ENCODE assay signal across 10 cellular contexts in genomic region chr13:50915562-50915961, GRCh38. TPM values are rescaled to one million over a fixed set of nuclear protein-coding genes. Genes with fewer than 3 reads are reported as not detected.
A peak's percentile ranks its signal among the peaks of the same experiment; 100 is the strongest.
DNase-seq lines count a peak whose midpoint lies in the region; ATAC-seq, FAIRE-seq and TF ChIP-seq lines count a peak whose summit lies in the region.
"Had no signal": no experiment of that assay in that cellular context is flagged by ENCODE, and none has a peak within 500 bp of the region (broad histone marks: within the 10 kb centered on the region; RNA-seq: fewer than 3 reads in every experiment).

No MANE protein-coding gene starts in this region.

- POLR2A ChIA-PET in WTC11 (lab: Charles Lee), result no interaction called here
- POLR2A ChIA-PET in naive thymus-derived CD8-positive, alpha-beta T cell (lab: Charles Lee), result interaction anchor here (1.0 to 1.3 kb wide), 2 partner anchors 16 to 24 kb away, joined by 3 to 4 read pairs; no protein-coding TSS in a partner anchor

- H3K27me3 ChIP-seq in HL-60 (ENCODE audit: insufficient read depth, poor library complexity, severe bottlenecking), result no peaks in the 10 kb centered on the region

- H3K27ac Mint-ChIP-seq in WTC11, result peak overlapping the region; percentile 58; the same call in 1 of the 2 replicates
- peak overlapping the region in 8 of 10 donors; percentile 16 to 97 (median 46) for H3K27ac Mint-ChIP-seq in naive thymus-derived CD8-positive, alpha-beta T cell

- CTCF ChIA-PET in WTC11 (lab: Charles Lee), result interaction anchor here (0.7 to 1.7 kb wide), 10 partner anchors 32 to 939 kb away, joined by 3 to 6 read pairs (median 4); no protein-coding TSS in a partner anchor

- H3K27me3 Mint-ChIP-seq in WTC11 (ENCODE audit: low read depth), result no peaks in the 10 kb centered on the region
- no peaks in the 10 kb centered on the region for H3K27me3 Mint-ChIP-seq in naive thymus-derived CD8-positive, alpha-beta T cell

- H3K4me3 Mint-ChIP-seq in WTC11, result no peak overlapping the region
- H3K4me3 Mint-ChIP-seq in naive thymus-derived CD8-positive, alpha-beta T cell, result peak overlapping the region in 4 of 10 donors; percentile 5 to 27 (median 12)

- H3K4me3 ChIP-seq in HL-60 (replicated peaks; ENCODE audit: insufficient read depth, low read length), result no peak overlapping the region
- H3K4me3 ChIP-seq: SK-N-MC had no signal

- FAIRE-seq in D721Med (lab: Jason Lieb, UNC), result no peak

- peak; percentile 34 for ATAC-seq in WTC11
- no peak for ATAC-seq in naive thymus-derived CD8-positive, alpha-beta T cell
- ATAC-seq in GM18909 (IDR thresholded peaks at IDR 0.05; ENCODE audit: poor library complexity, unreplicated experiment), result no peak
- no peak for ATAC-seq in HG03196 (IDR thresholded peaks at IDR 0.05; ENCODE audit: unreplicated experiment)
- ATAC-seq: esophagus mucosa had no signal

- TF ChIP-seq CTCF in GM12872 (IDR thresholded peaks at IDR 0.05; ENCODE audit: insufficient read depth, low read depth, low read length), result peak; percentile 49; the same call in 2 of the 3 replicates
- no peak for TF ChIP-seq CTCF in HL-60 (IDR thresholded peaks at IDR 0.05; ENCODE audit: insufficient read depth, low read length)
- no peak for TF ChIP-seq CTCF in WTC11 (IDR thresholded peaks at IDR 0.05)
- no peak for TF ChIP-seq CTCF in D721Med (IDR thresholded peaks at IDR 0.05; ENCODE audit: insufficient read depth, missing control alignments)

- H3K27ac ChIP-seq in HL-60 (replicated peaks), result peak overlapping the region; percentile 99
- H3K27ac ChIP-seq: SK-N-MC had no signal

- no peaks in the 10 kb centered on the region for H3K36me3 Mint-ChIP-seq in WTC11
- peaks cover 0 to 17% (median 0%) of the 10 kb centered on the region in 3 donors for H3K36me3 Mint-ChIP-seq in naive thymus-derived CD8-positive, alpha-beta T cell

- H3K9me3 Mint-ChIP-seq in WTC11, result 0 out of 2 replicates have a peak, but pooled peaks cover 3% of the 10 kb centered on the region
- no peaks in the 10 kb centered on the region for H3K9me3 Mint-ChIP-seq in naive thymus-derived CD8-positive, alpha-beta T cell

- DNase-seq in HL-60 (ENCODE audit: low read depth in 1 of 2, low spot score in 1 of 2), result peak in 1 of 2 experiments; percentile 89
- DNase-seq in WTC11 (ENCODE audit: low spot score), result peak; percentile 24
- DNase-seq in naive thymus-derived CD8-positive, alpha-beta T cell, result peak in 1 of 10 donors; percentile 9
- no peak for DNase-seq in D721Med (ENCODE audit: insufficient read length, low spot score)
- no peak for DNase-seq in activated gamma-delta T cell (lab: John Stamatoyannopoulos, UW)

- H3K4me1 Mint-ChIP-seq in WTC11, result peaks cover 64% of the 10 kb centered on the region
- H3K4me1 Mint-ChIP-seq in naive thymus-derived CD8-positive, alpha-beta T cell, result peaks cover 41 to 88% (median 80%) of the 10 kb centered on the region in 4 donors

TF ChIP-seq in WTC11, 78 proteins besides CTCF, POLR2A, EP300 and RAD21 (continues in another document):
- TF ChIP-seq ZNF512 (CRISPR knock-in tag; IDR thresholded peaks at IDR 0.05; ENCODE audit: borderline replicate concordance) (no peak), MAX (CRISPR knock-in tag; IDR thresholded peaks at IDR 0.05) (no peak), AR (CRISPR knock-in tag; IDR thresholded peaks at IDR 0.05) (no peak), GRHL2 (CRISPR knock-in tag; IDR thresholded peaks at IDR 0.05; ENCODE audit: insufficient replicate concordance, severe bottlenecking) (no peak), SMAD3 (CRISPR knock-in tag; IDR thresholded peaks at IDR 0.05; ENCODE audit: borderline replicate concordance) (no peak), NFE2L1 (CRISPR knock-in tag; IDR thresholded peaks at IDR 0.05) (no peak), E2F4 (CRISPR knock-in tag; IDR thresholded peaks at IDR 0.05; ENCODE audit: borderline replicate concordance, low read depth) (no peak), ZNF263 (CRISPR knock-in tag; IDR thresholded peaks at IDR 0.05; ENCODE audit: low read depth) (no peak), NFATC4 (CRISPR knock-in tag; IDR thresholded peaks at IDR 0.05) (no peak), FOXK1 (CRISPR knock-in tag; IDR thresholded peaks at IDR 0.05) (no peak), ZNF281 (CRISPR knock-in tag; IDR thresholded peaks at IDR 0.05) (no peak), SP1 (CRISPR knock-in tag; conservative IDR thresholded peaks at IDR 0.05) (no peak), ESRRA (CRISPR knock-in tag; IDR thresholded peaks at IDR 0.05; ENCODE audit: borderline replicate concordance) (no peak), PREB (CRISPR knock-in tag; IDR thresholded peaks at IDR 0.05; ENCODE audit: borderline replicate concordance) (no peak), HMGA2 (CRISPR knock-in tag; IDR thresholded peaks at IDR 0.05) (no peak)

RNA-seq across cellular contexts. Expression of gene RNASEH2B, which starts 6.0 kb away (rescaled TPM):
- 27.3 to 33.3 TPM (median 30.3 TPM) in 3 replicates for total RNA-seq in WTC11 (2021)
- total RNA-seq in naive thymus-derived CD8-positive, alpha-beta T cell, result 10 to 100 TPM; 78.5 to 98.3 TPM
- 100 to 1,000 TPM; 101 to 118 (median 113) TPM for polyA plus RNA-seq in naive thymus-derived CD8-positive, alpha-beta T cell
